ENCODE assay signal across 7 cellular contexts in genomic region chr22:19033568-19033905, GRCh38.
DNase-seq lines count a peak whose midpoint lies in the region; ATAC-seq, FAIRE-seq and TF ChIP-seq lines count a peak whose summit lies in the region.
"Not testable (repeated sequence)": the region's sequence is repeated elsewhere in the genome, so short reads cannot be mapped to it uniquely, and the experiment has no call there.

No MANE protein-coding gene starts in this region.

- not testable (repeated sequence) for H3K36me3 Mint-ChIP-seq in osteocyte (ENCODE audit: unreplicated experiment)

- not testable (repeated sequence) for H3K27me3 ChIP-seq in Peyer's patch
- H3K27me3 ChIP-seq in K562 (ENCODE audit: control insufficient read depth in 2 of 2, insufficient read depth in 2 of 2, low read length in 2 of 2) (peaks cover 27 to 45% of the 10 kb centered on the region in 2 experiments; a peak in 4 of 5 replicates), suprapubic skin (peaks cover 22% of the 10 kb centered on the region)

- peaks cover 47% of the 10 kb centered on the region for H4K20me1 ChIP-seq in K562 (replicated peaks; ENCODE audit: control insufficient read depth, insufficient read depth, low read length)

- TF ChIP-seq POLR2A in Peyer's patch (IDR thresholded peaks at IDR 0.05); K562 (conservative IDR thresholded peaks at IDR 0.05); suprapubic skin (IDR thresholded peaks at IDR 0.05): not testable (repeated sequence)

- in situ Hi-C loops in K562 (cut with MboI) = loop anchor here (5.0 kb wide), 1 partner anchor 396 kb away; no protein-coding TSS in a partner anchor

- intact Hi-C loops in K562 (cut with micrococcal nuclease) = loop anchor here (10.0 kb wide), 1 partner anchor 261 kb away; the partner anchor contains the start of gene CLTCL1

- peaks cover 10% of the 10 kb centered on the region for H3K27me3 Mint-ChIP-seq in osteocyte (ENCODE audit: unreplicated experiment)

- BruUV-seq in K562 (replicated peaks; lab: Mats Ljungman, UMichigan) = not testable (repeated sequence)

- peaks cover 12% of the 10 kb centered on the region for H3K9me1 ChIP-seq in K562 (ENCODE audit: control insufficient read depth, insufficient read depth, low read length)

- not testable (repeated sequence) for H3K27ac ChIP-seq in Peyer's patch; K562 (ENCODE audit: extremely low read depth, low read depth, low read length); suprapubic skin

- not testable (repeated sequence) for H3K4me3 Mint-ChIP-seq in osteocyte (ENCODE audit: unreplicated experiment)

- not testable (repeated sequence) for H3K9me3 Mint-ChIP-seq in osteocyte (ENCODE audit: unreplicated experiment)

- H3K27ac Mint-ChIP-seq in osteocyte (ENCODE audit: unreplicated experiment) = not testable (repeated sequence)

- not testable (repeated sequence) for TF ChIP-seq RAD21 in K562 (CRISPR knock-in tag; conservative IDR thresholded peaks at IDR 0.05 in 1 of 2, IDR thresholded peaks at IDR 0.05 in 1 of 2)

- H3K4me1 ChIP-seq in Peyer's patch, suprapubic skin: not testable (repeated sequence)
- peaks cover 0 to 31% of the 10 kb centered on the region in 2 experiments; a peak in 1 of 5 replicates for H3K4me1 ChIP-seq in K562 (replicated peaks in 1 of 2; ENCODE audit: control insufficient read depth in 2 of 2, insufficient read depth in 2 of 2, low read length in 2 of 2)

- H3K79me2 ChIP-seq in K562 (ENCODE audit: control insufficient read depth, insufficient read depth, low read length) = not testable (repeated sequence)

- not testable (repeated sequence) for H3K4me1 Mint-ChIP-seq in osteocyte (ENCODE audit: unreplicated experiment)

- FAIRE-seq in K562 (lab: Jason Lieb, UNC) = not testable (repeated sequence)

- not testable (repeated sequence) for TF ChIP-seq CTCF in Peyer's patch (IDR thresholded peaks at IDR 0.05); K562 (IDR thresholded peaks at IDR 0.05 in 2 of 3, conservative IDR thresholded peaks at IDR 0.05 in 1 of 3; ENCODE audit: insufficient read depth in 2 of 3, low read depth in 1 of 3, low read length in 3 of 3); osteocyte (IDR thresholded peaks at IDR 0.05); suprapubic skin (IDR thresholded peaks at IDR 0.05)

- CTCF ChIA-PET in K562 (lab: Yijun Ruan, JAX; ENCODE audit: low intra/inter-chr PET ratio) = not testable (repeated sequence)

- POLR2A ChIA-PET in K562 (lab: Yijun Ruan, JAX) = interaction anchor here (0.8 to 1.3 kb wide), 2 partner anchors 10 to 35 kb away, joined by 3 to 4 read pairs; no protein-coding TSS in a partner anchor

- H3K4me3 ChIP-seq in Peyer's patch, K562, suprapubic skin: not testable (repeated sequence)

- H3K4me2 ChIP-seq in K562 (ENCODE audit: insufficient read depth, low read length) = not testable (repeated sequence)

- H3K36me3 ChIP-seq in Peyer's patch; K562 (ENCODE audit: control insufficient read depth, insufficient read depth, low read length): not testable (repeated sequence)
- peaks cover 14% of the 10 kb centered on the region for H3K36me3 ChIP-seq in suprapubic skin

- TF ChIP-seq EP300 in K562 (IDR thresholded peaks at IDR 0.05; ENCODE audit: low read length); suprapubic skin (IDR thresholded peaks at IDR 0.05): not testable (repeated sequence)

- peak in 2 of 3 donors; percentile 9 to 40 for DNase-seq in Peyer's patch
- DNase-seq in K562 (ENCODE audit: extremely low read depth in 1 of 4, low spot score in 3 of 4) = not testable (repeated sequence)
- DNase-seq in islet precursor cell = peak; percentile 44
- peak; percentile 9 for DNase-seq in mesenteric fat pad (ENCODE audit: low spot score)
- peak; percentile 78 for DNase-seq in osteocyte (ENCODE audit: extremely low spot score, unreplicated experiment)
- peak; percentile 10 for DNase-seq in stimulated activated CD8-positive, alpha-beta memory T cell treated with anti-CD3 and anti-CD28 coated beads, Interleukin-4, amount 100 ng/mL, for 48 hours
- peak; percentile 41 to 59 for DNase-seq in suprapubic skin (ENCODE audit: low spot score in 2 of 2)

- WGBS in K562 (ENCODE audit: insufficient coverage, low coverage, missing lambda C conversion rate) = 5% methylated on average over 5 of the region's 5 CpGs
- no CpG with 5 or more reads among the region's 5 CpGs for WGBS in suprapubic skin

- ATAC-seq in K562 = not testable (repeated sequence)

- H2AFZ ChIP-seq in K562 (ENCODE audit: low read depth, low read length) = not testable (repeated sequence)

- H3K9ac ChIP-seq in K562 (ENCODE audit: insufficient read depth in 1 of 2, low read depth in 2 of 2, low read length in 2 of 2) = not testable (repeated sequence)

- H3K9me3 ChIP-seq in Peyer's patch; K562 (replicated peaks; ENCODE audit: control insufficient read depth, insufficient read depth, low read depth, low read length); suprapubic skin: not testable (repeated sequence)

TF ChIP-seq in K562, 482 proteins besides CTCF, POLR2A, EP300 and RAD21:
- TF ChIP-seq, protein P1, sequence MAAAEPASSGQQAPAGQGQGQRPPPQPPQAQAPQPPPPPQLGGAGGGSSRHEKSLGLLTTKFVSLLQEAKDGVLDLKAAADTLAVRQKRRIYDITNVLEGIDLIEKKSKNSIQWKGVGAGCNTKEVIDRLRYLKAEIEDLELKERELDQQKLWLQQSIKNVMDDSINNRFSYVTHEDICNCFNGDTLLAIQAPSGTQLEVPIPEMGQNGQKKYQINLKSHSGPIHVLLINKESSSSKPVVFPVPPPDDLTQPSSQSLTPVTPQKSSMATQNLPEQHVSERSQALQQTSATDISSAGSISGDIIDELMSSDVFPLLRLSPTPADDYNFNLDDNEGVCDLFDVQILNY (CRISPR knock-in tag; IDR thresholded peaks at IDR 0.05) = 0 out of 2 replicates have a peak, but pooled peaks have one; percentile 62
- TF ChIP-seq NFE2 (IDR thresholded peaks at IDR 0.05; ENCODE audit: low read depth) = peak; percentile 54
- peak; percentile 58; the same call in 1 of the 2 replicates for TF ChIP-seq NR2C2 (CRISPR knock-in tag; IDR thresholded peaks at IDR 0.05)
- TF ChIP-seq NR2C2 (tag; IDR thresholded peaks at IDR 0.05); FOXM1 (IDR thresholded peaks at IDR 0.05; ENCODE audit: low read depth): not testable (repeated sequence)
- TF ChIP-seq ZNF316 (IDR thresholded peaks at IDR 0.05) = peak; percentile 38; the same call in 1 of the 2 replicates
- TF ChIP-seq CBFB (CRISPR knock-in tag; IDR thresholded peaks at IDR 0.05) = peak; percentile 13; the same call in 1 of the 2 replicates
- TF ChIP-seq ZBTB7A (IDR thresholded peaks at IDR 0.05; ENCODE audit: borderline replicate concordance, control insufficient read depth, low read depth, low read length) = 0 out of 2 replicates have a peak, but pooled peaks have one; percentile 9
- 0 out of 2 replicates have a peak, but pooled peaks have one; percentile 14 for TF ChIP-seq FOXM1 (CRISPR knock-in tag; IDR thresholded peaks at IDR 0.05; ENCODE audit: low read depth)
TF ChIP-seq in K562: peak in this region for 7; not testable (repeated sequence) for 475.
